In the genomic region with DNA sequence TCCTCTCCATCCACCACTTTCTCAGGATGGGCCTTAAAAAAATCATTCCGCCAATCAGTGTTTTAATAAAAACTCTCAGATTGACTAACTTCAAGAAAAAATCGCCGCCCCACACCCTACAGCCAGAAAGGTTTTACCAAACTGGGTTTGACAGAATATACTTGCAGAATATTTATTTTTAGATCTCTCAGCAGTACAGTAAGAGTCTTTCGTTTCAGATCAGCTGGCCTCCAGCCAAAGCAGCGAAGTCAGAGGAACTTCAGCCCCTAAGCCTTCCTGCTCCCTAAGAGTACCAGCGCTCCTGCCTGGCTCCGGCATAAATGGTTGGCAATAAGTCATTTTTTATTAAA, we compare ENCODE assay signal across 7 cellular contexts. TPM values are rescaled to one million over a fixed set of nuclear protein-coding genes. Genes with fewer than 3 reads are reported as not detected.
DNase-seq lines count a peak whose midpoint lies in the region; ATAC-seq and TF ChIP-seq lines count a peak whose summit lies in the region.

No MANE protein-coding gene starts in this region.

- H3K27ac ChIP-seq in cingulate gyrus (ENCODE audit: low read depth, low read length) = peak overlapping the region; percentile 87
- H3K27ac ChIP-seq in mucosa of rectum (ENCODE audit: low read depth in 2 of 2, low read length in 2 of 2) = peak overlapping the region; percentile 78

- no peaks in the 10 kb centered on the region for H3K9me3 Mint-ChIP-seq in type B pancreatic cell

- H3K36me3 ChIP-seq in mucosa of rectum (ENCODE audit: control insufficient read depth in 2 of 2, insufficient read depth in 2 of 2, low read length in 2 of 2) = peaks cover 27 to 33% of the 10 kb centered on the region in 2 donors

- H3K4me3 ChIP-seq in mucosa of rectum (ENCODE audit: low read length in 2 of 2) = peak overlapping the region in 1 of 2 donors; percentile 37

- H3K9ac ChIP-seq in mucosa of rectum (ENCODE audit: low read depth in 1 of 2, low read length in 2 of 2) = peak overlapping the region; percentile 49 to 63

- no peak for TF ChIP-seq CTCF in type B pancreatic cell (conservative IDR thresholded peaks at IDR 0.05)

- peaks cover 16 to 22% of the 10 kb centered on the region in 2 donors for H3K4me1 ChIP-seq in mucosa of rectum (ENCODE audit: control insufficient read depth in 2 of 2, insufficient read depth in 2 of 2, low read length in 2 of 2)

- H3K9me3 ChIP-seq in mucosa of rectum (ENCODE audit: control insufficient read depth in 2 of 2, low read length in 2 of 2) = no peaks in the 10 kb centered on the region

- no peaks in the 10 kb centered on the region for H3K27me3 Mint-ChIP-seq in type B pancreatic cell

- no peak overlapping the region for H3K4me3 Mint-ChIP-seq in type B pancreatic cell

- no peaks in the 10 kb centered on the region for H3K27me3 ChIP-seq in mucosa of rectum (ENCODE audit: control insufficient read depth in 2 of 2, insufficient read depth in 2 of 2, low read length in 2 of 2)

- peak overlapping the region; percentile 68 for H3K27ac Mint-ChIP-seq in type B pancreatic cell

- peak; percentile 52 for ATAC-seq in GM18511 (IDR thresholded peaks at IDR 0.05; ENCODE audit: unreplicated experiment)

- H3K36me3 Mint-ChIP-seq in type B pancreatic cell = peaks cover 31% of the 10 kb centered on the region

- H3K4me1 Mint-ChIP-seq in type B pancreatic cell (ENCODE audit: unreplicated experiment) = peaks cover 11% of the 10 kb centered on the region

- peak; percentile 69 for DNase-seq in HCEC 1CT
- peak; percentile 87 for DNase-seq in NAMALWA (ENCODE audit: low spot score)
- DNase-seq in type B pancreatic cell (ENCODE audit: extremely low spot score, unreplicated experiment) = no peak
- DNase-seq in DMS153 (lab: John Stamatoyannopoulos, UW) = no peak

RNA-seq across cellular contexts. Expression of a gene that starts 24.7 kb away (rescaled TPM):
- 26.2 and 28.7 TPM in 2 replicates for total RNA-seq in type B pancreatic cell (ENCODE audit: low replicate concordance)

Comparison
In these comparisons a context has a peak if more than half of its experiments do, and no peak if none do; other contexts are left out.
1. DNase-seq: peak in HCEC 1CT (single experiment) and NAMALWA (single experiment); none in type B pancreatic cell (single experiment) and DMS153 (single experiment).